Comparison of ENCODE assay signal across 8 cellular contexts in genomic region chr1:159780583-159781582, GRCh38.
DNase-seq lines count a peak whose midpoint lies in the region; ATAC-seq, FAIRE-seq and TF ChIP-seq lines count a peak whose summit lies in the region.

Gene DUSP23, plus strand, starts transcription at chr1:159780962. Its CDS starts 139 bp downstream, at chr1:159781101.

- DNase-seq in AG10803 (ENCODE audit: low read depth) (peak; percentile 98), NCI-H510A (lab: John Stamatoyannopoulos, UW) (peak; percentile 93), kidney tubule cell (ENCODE audit: low spot score) (peak; percentile 99)
- peak; percentile 97 for DNase-seq in activated CD4-positive, alpha-beta T cell treated with anti-CD3 and anti-CD28 coated beads for 48 hours
- DNase-seq in stimulated activated CD4-positive, alpha-beta T cell treated with anti-CD3 and anti-CD28 coated beads, Interleukin-1b, Interleukin-23, amount 100 ng/mL, for 24 hours (ENCODE audit: low read depth in 4 of 4, low spot score in 1 of 4), result peak; percentile 78 to 92 (median 86)

- H3K4me3 ChIP-seq in AG10803 (ENCODE audit: low read length), result peak within 1 kb of the TSS; percentile 74

- TF ChIP-seq CTCF in AG10803 (conservative IDR thresholded peaks at IDR 0.05; ENCODE audit: low read length), result peak; percentile 92

- ATAC-seq in GM19035 (IDR thresholded peaks at IDR 0.05; ENCODE audit: unreplicated experiment), result peak; percentile 98
- ATAC-seq in HG03354 (IDR thresholded peaks at IDR 0.05; ENCODE audit: poor library complexity, severe bottlenecking, unreplicated experiment), result peak; percentile 99

- peak; percentile 82 for FAIRE-seq in colon (lab: Jason Lieb, UNC)

Comparison
In these comparisons a context has a peak if more than half of its experiments do, and no peak if none do; other contexts are left out.
1. Peak in every context shown above with its lines: DNase-seq, ATAC-seq and H3K4me3 ChIP-seq.